ENCODE assay signal across 18 cellular contexts in genomic region chr5:57613726-57614125, GRCh38.
DNase-seq lines count a peak whose midpoint lies in the region; ATAC-seq and TF ChIP-seq lines count a peak whose summit lies in the region.
"Had no signal": no experiment of that assay in that cellular context is flagged by ENCODE, and none has a peak within 500 bp of the region (broad histone marks: within the 10 kb centered on the region; RNA-seq: fewer than 3 reads in every experiment).

No MANE protein-coding gene starts in this region.

- H3K36me3 Mint-ChIP-seq in nephron (ENCODE audit: low read depth): no peaks in the 10 kb centered on the region

- H3K56ac ChIP-seq in IMR-90 (ENCODE audit: extremely low read depth, insufficient read depth, low read length): no peak overlapping the region

- H4K8ac ChIP-seq in IMR-90 (ENCODE audit: low read depth in 2 of 2, low read length in 2 of 2): no peak overlapping the region

- H3K9ac ChIP-seq in IMR-90 (ENCODE audit: low read depth, low read length) (no peak overlapping the region), smooth muscle cell (ENCODE audit: low read depth) (no peak overlapping the region)

- no peaks in the 10 kb centered on the region for H3K27me3 ChIP-seq in IMR-90 (ENCODE audit: control insufficient read depth, insufficient read depth, low read length)
- H3K27me3 ChIP-seq in smooth muscle cell (ENCODE audit: low read depth): no peaks in the 10 kb centered on the region

- no peaks in the 10 kb centered on the region for H3K27me3 Mint-ChIP-seq in nephron (ENCODE audit: low read depth)

- intact Hi-C loops in IMR-90 (cut with micrococcal nuclease): loop anchor here (5.0 kb wide), 1 partner anchor 106 kb away; no protein-coding TSS in a partner anchor
- intact Hi-C loops in cardiac septum (cut with DNase I): no loop called here

- no TSS peak for BruUV-seq in IMR-90 (replicated peaks; lab: Mats Ljungman, UMichigan)

- H2BK20ac ChIP-seq in IMR-90 (ENCODE audit: low read depth, low read length): no peak overlapping the region

- H2BK15ac ChIP-seq in IMR-90 (ENCODE audit: low read depth, low read length): no peak overlapping the region

- no peak overlapping the region for H3K4me3 Mint-ChIP-seq in nephron
- H3K4me3 Mint-ChIP-seq: B cell; CD4-positive, alpha-beta T cell; HFFc6 had no signal

- no peak overlapping the region for H2BK120ac ChIP-seq in IMR-90 (ENCODE audit: low read depth, low read length)

- H2AK9ac ChIP-seq in IMR-90 (replicated peaks; ENCODE audit: low read depth, low read length, poor library complexity): no peak overlapping the region

- H3K27ac Mint-ChIP-seq in nephron: peak overlapping the region; percentile 19 to 69 (median 66)
- H3K27ac Mint-ChIP-seq: B cell; CD4-positive, alpha-beta T cell; HFFc6 had no signal

- H3K4me1 ChIP-seq in IMR-90 (ENCODE audit: control insufficient read depth, insufficient read depth, low read length) (no peaks in the 10 kb centered on the region), smooth muscle cell (ENCODE audit: low read depth) (no peaks in the 10 kb centered on the region)
- H3K4me1 ChIP-seq: HAP-1 had no signal

- no peaks in the 10 kb centered on the region for H3K79me2 ChIP-seq in smooth muscle cell (ENCODE audit: low read depth)

- H3K36me3 ChIP-seq in IMR-90 (ENCODE audit: control insufficient read depth, insufficient read depth, low read length) (no peaks in the 10 kb centered on the region), smooth muscle cell (ENCODE audit: low read depth) (no peaks in the 10 kb centered on the region)
- H3K36me3 ChIP-seq: HAP-1 had no signal

- no peak for ATAC-seq in IMR-90 (ENCODE audit: low read depth)

- no peaks in the 10 kb centered on the region for H3K79me1 ChIP-seq in IMR-90 (ENCODE audit: low read depth in 1 of 2, low read length in 2 of 2)

- H3K18ac ChIP-seq in IMR-90 (ENCODE audit: low read depth, low read length): no peak overlapping the region

- no peak overlapping the region for H3K23ac ChIP-seq in IMR-90 (ENCODE audit: low read depth, low read length)

- H3K4me2 ChIP-seq in IMR-90 (ENCODE audit: low read depth, low read length) (no peak overlapping the region), smooth muscle cell (no peak overlapping the region)

- H3F3A ChIP-seq in smooth muscle cell (ENCODE audit: low read depth): no peaks in the 10 kb centered on the region

- dilution Hi-C loops in IMR-90 (cut with HindIII; ENCODE audit: low sequenced_read_pairs, unreplicated experiment): no loop called here

- no peaks in the 10 kb centered on the region for H3K9me1 ChIP-seq in IMR-90 (ENCODE audit: insufficient read depth, low read length)

- TF ChIP-seq RAD21 in IMR-90 (IDR thresholded peaks at IDR 0.05; ENCODE audit: low read length): no peak

- no peak overlapping the region for H3K14ac ChIP-seq in IMR-90 (replicated peaks; ENCODE audit: low read depth, low read length)

- TF ChIP-seq POLR2A in IMR-90 (IDR thresholded peaks at IDR 0.05; ENCODE audit: low read depth, low read length): no peak

- TF ChIP-seq CTCF in IMR-90 (conservative IDR thresholded peaks at IDR 0.05; ENCODE audit: low read depth, low read length): no peak
- TF ChIP-seq CTCF in choroid plexus epithelial cell (conservative IDR thresholded peaks at IDR 0.05; ENCODE audit: low read depth, low read length): no peak
- TF ChIP-seq CTCF in nephron (IDR thresholded peaks at IDR 0.05; ENCODE audit: unreplicated experiment in 3 of 3): no peak
- TF ChIP-seq CTCF in smooth muscle cell (IDR thresholded peaks at IDR 0.05; ENCODE audit: borderline replicate concordance, insufficient read depth, poor library complexity, severe bottlenecking): no peak

- peak; percentile 22 for DNase-seq in DMS79 (lab: John Stamatoyannopoulos, UW)
- DNase-seq in IMR-90: peak; percentile 36
- DNase-seq in choroid plexus epithelial cell (ENCODE audit: low read depth): peak; percentile 2
- no peak for DNase-seq in substantia nigra (lab: John Stamatoyannopoulos, UW)
- no peak for DNase-seq in amniotic stem cell (lab: John Stamatoyannopoulos, UW)
- no peak for DNase-seq in smooth muscle cell (lab: John Stamatoyannopoulos, UW; ENCODE audit: unreplicated experiment)
- DNase-seq in cardiac septum (ENCODE audit: low spot score): no peak
- DNase-seq: ACHN; C1 segment of cervical spinal cord; Calu3; CD4-positive, alpha-beta T cell; DMS153; GF-D8; HFFc6 had no signal

- H3K9me3 ChIP-seq in IMR-90 (ENCODE audit: control insufficient read depth, insufficient read depth, low read length) (no peaks in the 10 kb centered on the region), smooth muscle cell (replicated peaks; ENCODE audit: low read depth) (no peaks in the 10 kb centered on the region)
- H3K9me3 ChIP-seq: HAP-1 had no signal

- H3K9me3 Mint-ChIP-seq in nephron: peaks cover under 1% of the 10 kb centered on the region
- H3K9me3 Mint-ChIP-seq: CD4-positive, alpha-beta T cell; HFFc6 had no signal

- no peak overlapping the region for H2BK5ac ChIP-seq in IMR-90 (ENCODE audit: low read depth, low read length, poor library complexity, severe bottlenecking)

- H3K27ac ChIP-seq in IMR-90 (ENCODE audit: insufficient read depth, low read length) (no peak overlapping the region), substantia nigra (ENCODE audit: low read depth, low read length, poor library complexity, severe bottlenecking) (no peak overlapping the region), smooth muscle cell (ENCODE audit: low read depth) (no peak overlapping the region)
- H3K27ac ChIP-seq: HL-60 had no signal

- H2AK5ac ChIP-seq in IMR-90 (ENCODE audit: low read depth, low read length): no peak overlapping the region

- no peak overlapping the region for H4K5ac ChIP-seq in IMR-90 (ENCODE audit: low read depth, low read length)

- H2AFZ ChIP-seq in IMR-90 (replicated peaks; ENCODE audit: low read length, poor library complexity) (no peak overlapping the region), smooth muscle cell (ENCODE audit: low read depth) (no peak overlapping the region)

- POLR2A ChIA-PET in IMR-90 (lab: Charles Lee; ENCODE audit: unreplicated experiment): no interaction called here

- CTCF ChIA-PET in IMR-90 (lab: Yijun Ruan, JAX): no interaction called here

- no peak overlapping the region for H3K4me3 ChIP-seq in IMR-90 (ENCODE audit: insufficient read depth, low read depth, low read length)
- no peak overlapping the region for H3K4me3 ChIP-seq in choroid plexus epithelial cell (ENCODE audit: low read depth, low read length)
- no peak overlapping the region for H3K4me3 ChIP-seq in smooth muscle cell
- H3K4me3 ChIP-seq: HAP-1 had no signal

- in situ Hi-C loops in IMR-90 (cut with MboI; ENCODE audit: low sequenced_read_pairs): no loop called here

- no peak overlapping the region for H3K4ac ChIP-seq in IMR-90 (ENCODE audit: low read depth, low read length)

- H4K20me1 ChIP-seq in IMR-90 (ENCODE audit: insufficient read depth, low read length) (no peaks in the 10 kb centered on the region), smooth muscle cell (ENCODE audit: low read depth) (no peaks in the 10 kb centered on the region)

- H4K91ac ChIP-seq in IMR-90 (ENCODE audit: insufficient read depth, low read depth, low read length): no peak overlapping the region

- H3K4me1 Mint-ChIP-seq in nephron: peaks cover 41% of the 10 kb centered on the region
- H3K4me1 Mint-ChIP-seq: B cell had no signal

TF ChIP-seq in IMR-90, 13 proteins besides CTCF, POLR2A, EP300 and RAD21:
- TF ChIP-seq CEBPB (IDR thresholded peaks at IDR 0.05; ENCODE audit: low read depth, low read length) (no peak), NFE2L2 (IDR thresholded peaks at IDR 0.05; ENCODE audit: low read depth, low read length) (no peak), RFX5 (IDR thresholded peaks at IDR 0.05; ENCODE audit: low read depth, low read length) (no peak), FOS (IDR thresholded peaks at IDR 0.05; ENCODE audit: low read depth, low read length) (no peak), USF2 (IDR thresholded peaks at IDR 0.05; ENCODE audit: low read depth, low read length) (no peak), CHD1 (IDR thresholded peaks at IDR 0.05; ENCODE audit: low read depth, low read length) (no peak), BHLHE40 (IDR thresholded peaks at IDR 0.05; ENCODE audit: low read depth, low read length) (no peak), SMC3 (IDR thresholded peaks at IDR 0.05; ENCODE audit: low read depth, low read length) (no peak), MAZ (IDR thresholded peaks at IDR 0.05; ENCODE audit: borderline replicate concordance, low read depth, low read length) (no peak), MAFK (IDR thresholded peaks at IDR 0.05; ENCODE audit: low read depth, low read length) (no peak), ELK1 (IDR thresholded peaks at IDR 0.05; ENCODE audit: borderline replicate concordance, low read depth, low read length) (no peak)

Comparison
In these comparisons a context has a peak if more than half of its experiments do, and no peak if none do; other contexts are left out.
1. DNase-seq: peak in DMS79 (single experiment), IMR-90 (single experiment) and choroid plexus epithelial cell (single experiment); none in substantia nigra (0 of 49), amniotic stem cell (single experiment), smooth muscle cell (single experiment) and cardiac septum (single experiment).